Comparison of ENCODE assay signal across 9 cellular contexts in the genomic region with DNA sequence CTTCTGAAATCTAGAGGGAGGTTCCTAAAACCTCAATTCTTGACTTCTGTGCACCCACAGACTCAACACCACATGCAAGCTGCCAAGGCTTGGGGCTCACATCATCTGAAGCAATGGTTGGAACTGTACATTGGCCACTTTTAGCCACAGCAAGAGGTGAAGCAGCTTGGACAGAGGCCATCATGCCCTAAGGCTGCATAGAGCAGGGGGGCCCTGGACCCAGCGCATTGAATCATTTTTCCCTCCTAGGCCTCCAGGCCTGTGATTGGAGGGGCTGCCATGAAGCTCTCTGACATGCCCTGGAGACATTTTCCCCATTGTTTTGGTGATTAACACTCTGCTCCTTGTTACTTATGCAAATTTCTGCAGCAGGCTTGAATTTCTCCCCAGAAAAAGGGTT.
"Had no signal": no experiment of that assay in that cellular context is flagged by ENCODE, and none has a peak within 500 bp of the region (broad histone marks: within the 10 kb centered on the region; RNA-seq: fewer than 3 reads in every experiment).

No MANE protein-coding gene starts in this region.

- H3K4me1 Mint-ChIP-seq: GM23338, H9 had no signal

- H3K27ac Mint-ChIP-seq: GM23338, H9, HFFc6 had no signal

- H3K9me3 ChIP-seq: HAP-1 had no signal

- H3K4me1 ChIP-seq: HAP-1 had no signal

- H3K4me3 ChIP-seq: GM23248, GM23338, HAP-1 had no signal

- H3K4me3 Mint-ChIP-seq: GM23338, H9, HFFc6 had no signal

- DNase-seq: GM23248, GOT3, H7, H9, HCEC 1CT, HFFc6 had no signal

- H3K27ac ChIP-seq: GM23248 had no signal

- H3K9ac ChIP-seq: GM23248 had no signal

- H2AFZ ChIP-seq: GM23248, GM23338 had no signal

- H3K36me3 ChIP-seq: HAP-1 had no signal

- H3K4me2 ChIP-seq: GM23338 had no signal

- ATAC-seq: GM23338, HCT116 had no signal
